18 cellular contexts compared by ENCODE assay signal in the genomic region with DNA sequence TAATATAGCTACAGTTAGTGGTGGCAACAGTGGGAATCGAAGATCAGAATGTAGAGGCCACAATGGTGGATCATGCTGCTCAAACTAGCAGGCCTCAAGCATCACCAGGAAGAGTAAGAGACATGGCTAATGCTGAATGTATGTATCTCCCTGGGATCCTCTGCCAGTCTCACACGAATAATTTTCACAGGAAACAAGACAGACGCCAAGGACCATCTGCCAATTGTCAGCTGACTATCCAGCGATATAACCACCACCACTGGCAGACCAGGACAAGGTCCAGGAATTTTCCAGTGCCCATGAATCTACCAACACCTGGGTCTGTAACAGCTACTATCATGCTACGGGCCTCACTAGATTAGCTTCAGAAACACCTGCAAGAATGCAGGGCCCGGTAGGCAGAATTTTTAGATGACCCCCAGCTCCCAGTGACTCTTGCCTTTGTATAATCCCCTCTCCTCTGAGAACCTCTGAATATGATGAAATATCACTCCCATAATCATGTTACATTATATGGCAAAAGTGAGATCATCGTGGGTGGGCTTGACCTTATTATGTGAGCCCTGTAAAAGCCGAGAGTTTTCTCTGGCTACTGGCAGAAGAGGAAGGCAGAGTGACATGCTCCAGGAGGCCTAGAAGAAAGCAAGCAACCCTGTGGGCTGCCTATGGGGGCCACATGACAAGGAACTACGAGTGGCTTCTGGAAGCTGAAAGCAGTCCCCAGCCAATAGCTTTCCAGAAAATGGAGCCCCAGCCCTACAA.
DNase-seq lines count a peak whose midpoint lies in the region; ATAC-seq, FAIRE-seq and TF ChIP-seq lines count a peak whose summit lies in the region.
"Had no signal": no experiment of that assay in that cellular context is flagged by ENCODE, and none has a peak within 500 bp of the region (broad histone marks: within the 10 kb centered on the region; RNA-seq: fewer than 3 reads in every experiment).

No MANE protein-coding gene starts in this region.

- H3K27ac ChIP-seq in smooth muscle cell (ENCODE audit: low read depth) (peak overlapping the region; percentile 84), pancreas (no peak overlapping the region)
- H3K27ac ChIP-seq: A549, PC-9 had no signal

- no peaks in the 10 kb centered on the region for H3K79me2 ChIP-seq in smooth muscle cell (ENCODE audit: low read depth)

- peak overlapping the region; percentile 50 for H3K9ac ChIP-seq in smooth muscle cell (ENCODE audit: low read depth)

- 44% methylated on average over 9 of the region's 9 CpGs for WGBS in smooth muscle cell (ENCODE audit: low lambda C conversion rate)
- WGBS in pancreas, 2 donors: 65 to 81% methylated on average over 9 of the region's 9 CpGs

- no peak overlapping the region for H3K4me3 Mint-ChIP-seq in activated naive CD8-positive, alpha-beta T cell treated with anti-CD3 and anti-CD28 coated beads, Interleukin-2, amount 50 U/mL, for 24 hours
- H3K4me3 Mint-ChIP-seq in activated naive CD8-positive, alpha-beta T cell treated with anti-CD3 and anti-CD28 coated beads for 36 hours: no peak overlapping the region
- H3K4me3 Mint-ChIP-seq: CD4-positive, alpha-beta T cell had no signal

- H3K9me3 ChIP-seq in smooth muscle cell (replicated peaks; ENCODE audit: low read depth) (no peaks in the 10 kb centered on the region), pancreas (no peaks in the 10 kb centered on the region)
- H3K9me3 ChIP-seq: A549 had no signal

- H3K27me3 Mint-ChIP-seq in activated naive CD8-positive, alpha-beta T cell treated with anti-CD3 and anti-CD28 coated beads, Interleukin-2, amount 50 U/mL, for 24 hours: no peaks in the 10 kb centered on the region
- no peaks in the 10 kb centered on the region for H3K27me3 Mint-ChIP-seq in activated naive CD8-positive, alpha-beta T cell treated with anti-CD3 and anti-CD28 coated beads for 36 hours
- H3K27me3 Mint-ChIP-seq: CD4-positive, alpha-beta T cell had no signal

- H2AFZ ChIP-seq in smooth muscle cell (ENCODE audit: low read depth): no peak overlapping the region
- H2AFZ ChIP-seq: PC-9 had no signal

- DNase-seq in activated naive CD8-positive, alpha-beta T cell treated with anti-CD3 and anti-CD28 coated beads, Interleukin-2, amount 50 U/mL, for 24 hours: no peak
- DNase-seq in activated naive CD8-positive, alpha-beta T cell treated with anti-CD3 and anti-CD28 coated beads for 36 hours: no peak
- DNase-seq in RCC 7860 (ENCODE audit: low spot score) (peak; percentile 35), smooth muscle cell (lab: John Stamatoyannopoulos, UW; ENCODE audit: unreplicated experiment) (no peak), LoVo (ENCODE audit: low spot score) (no peak), H7 (no peak), pancreas (no peak)
- DNase-seq: CD4-positive, alpha-beta T cell; HCEC 1CT; IMR-90; Kasumi-1; NCI-H1417 treated with DMSO at 0.1 percent for 48 hours; NCI-H2081 treated with DMSO at 0.1 percent for 48 hours; NCI-H774; PC-9; Right ventricle myocardium superior had no signal

- H3K4me2 ChIP-seq in smooth muscle cell: peak overlapping the region; percentile 37
- H3K4me2 ChIP-seq: A549, PC-9 had no signal

- no peak for TF ChIP-seq CTCF in smooth muscle cell (IDR thresholded peaks at IDR 0.05; ENCODE audit: borderline replicate concordance, insufficient read depth, poor library complexity, severe bottlenecking)
- TF ChIP-seq CTCF in pancreas (IDR thresholded peaks at IDR 0.05): no peak

- no peak overlapping the region for H3K27ac Mint-ChIP-seq in activated naive CD8-positive, alpha-beta T cell treated with anti-CD3 and anti-CD28 coated beads, Interleukin-2, amount 50 U/mL, for 24 hours
- H3K27ac Mint-ChIP-seq in activated naive CD8-positive, alpha-beta T cell treated with anti-CD3 and anti-CD28 coated beads for 36 hours: no peak overlapping the region
- H3K27ac Mint-ChIP-seq: CD4-positive, alpha-beta T cell had no signal

- H3K36me3 ChIP-seq in smooth muscle cell (ENCODE audit: low read depth) (no peaks in the 10 kb centered on the region), H7 (replicated peaks; ENCODE audit: control insufficient read depth, insufficient read depth, low read length) (no peaks in the 10 kb centered on the region), pancreas (no peaks in the 10 kb centered on the region)

- no peaks in the 10 kb centered on the region for H3F3A ChIP-seq in smooth muscle cell (ENCODE audit: low read depth)

- H3K36me3 Mint-ChIP-seq in activated naive CD8-positive, alpha-beta T cell treated with anti-CD3 and anti-CD28 coated beads, Interleukin-2, amount 50 U/mL, for 24 hours (ENCODE audit: low read depth): no peaks in the 10 kb centered on the region
- H3K36me3 Mint-ChIP-seq in activated naive CD8-positive, alpha-beta T cell treated with anti-CD3 and anti-CD28 coated beads for 36 hours: no peaks in the 10 kb centered on the region

- H4K20me1 ChIP-seq in smooth muscle cell (ENCODE audit: low read depth): no peaks in the 10 kb centered on the region

- no peaks in the 10 kb centered on the region for H3K27me3 ChIP-seq in smooth muscle cell (ENCODE audit: low read depth)
- no peaks in the 10 kb centered on the region for H3K27me3 ChIP-seq in H7 (ENCODE audit: control insufficient read depth, insufficient read depth, low read length)
- peaks cover 0 to 6% (median 0%) of the 10 kb centered on the region in 4 donors for H3K27me3 ChIP-seq in pancreas

- intact Hi-C loops in pancreas (cut with DNase I): no loop called here

- H3K4me3 ChIP-seq in smooth muscle cell: no peak overlapping the region
- H3K4me3 ChIP-seq in H7 (ENCODE audit: insufficient read depth, low read depth, low read length): no peak overlapping the region
- no peak overlapping the region for H3K4me3 ChIP-seq in pancreas
- H3K4me3 ChIP-seq: A549, PC-9 had no signal

- ATAC-seq in activated naive CD8-positive, alpha-beta T cell treated with anti-CD3 and anti-CD28 coated beads, Interleukin-2, amount 50 U/mL, for 24 hours: peak; percentile 65
- ATAC-seq in pancreas: no peak
- ATAC-seq: A549 had no signal

- FAIRE-seq in RCC 7860 (lab: Jason Lieb, UNC) (peak; percentile 84), colon (lab: Jason Lieb, UNC) (peak; percentile 31), pancreas (lab: Jason Lieb, UNC) (no peak)
- FAIRE-seq: A549 had no signal

- no peaks in the 10 kb centered on the region for H3K4me1 Mint-ChIP-seq in activated naive CD8-positive, alpha-beta T cell treated with anti-CD3 and anti-CD28 coated beads, Interleukin-2, amount 50 U/mL, for 24 hours
- no peaks in the 10 kb centered on the region for H3K4me1 Mint-ChIP-seq in activated naive CD8-positive, alpha-beta T cell treated with anti-CD3 and anti-CD28 coated beads for 36 hours

- H3K4me1 ChIP-seq in smooth muscle cell (ENCODE audit: low read depth) (no peaks in the 10 kb centered on the region), pancreas (no peaks in the 10 kb centered on the region)

- no peaks in the 10 kb centered on the region for H3K9me3 Mint-ChIP-seq in activated naive CD8-positive, alpha-beta T cell treated with anti-CD3 and anti-CD28 coated beads, Interleukin-2, amount 50 U/mL, for 24 hours
- H3K9me3 Mint-ChIP-seq in activated naive CD8-positive, alpha-beta T cell treated with anti-CD3 and anti-CD28 coated beads for 36 hours: no peaks in the 10 kb centered on the region
- H3K9me3 Mint-ChIP-seq: CD4-positive, alpha-beta T cell had no signal
